Comparison of ENCODE assay signal across 8 cellular contexts in genomic region chr7:6576024-6576866, GRCh38. TPM values are rescaled to one million over a fixed set of nuclear protein-coding genes. Genes with fewer than 3 reads are reported as not detected.
DNase-seq lines count a peak whose midpoint lies in the region; ATAC-seq and TF ChIP-seq lines count a peak whose summit lies in the region.

No MANE protein-coding gene starts in this region.

- no peaks in the 10 kb centered on the region for H3K9me3 ChIP-seq in mesodermal cell (ENCODE audit: control insufficient read depth, low read length)

- 82 to 84% methylated on average over 9 to 11 of the region's 14 CpGs for WGBS in mesodermal cell (ENCODE audit: insufficient coverage in 2 of 2), 2 experiments

- no peaks in the 10 kb centered on the region for H3K27me3 ChIP-seq in H7 (ENCODE audit: control insufficient read depth, insufficient read depth, low read length)

- no peak for TF ChIP-seq CTCF in 22Rv1 (IDR thresholded peaks at IDR 0.05)

- H3K27ac ChIP-seq in 22Rv1 (peak overlapping the region; percentile 79), mesodermal cell (ENCODE audit: low read depth, low read length, severe bottlenecking) (no peak overlapping the region)

- H3K27me3 Mint-ChIP-seq in activated naive CD8-positive, alpha-beta T cell treated with anti-CD3 and anti-CD28 coated beads for 36 hours, result peaks cover 3% of the 10 kb centered on the region

- H3K4me3 ChIP-seq in H7 (ENCODE audit: insufficient read depth, low read depth, low read length) (peak overlapping the region; percentile 28; the same call in 1 of the 2 replicates), mesodermal cell (ENCODE audit: extremely low read depth, insufficient read depth, low read length, poor library complexity, severe bottlenecking) (peak overlapping the region; percentile 59)

- ATAC-seq in HG02973 (IDR thresholded peaks at IDR 0.05; ENCODE audit: unreplicated experiment) (no peak), HG03025 (IDR thresholded peaks at IDR 0.05; ENCODE audit: low FRiP score, unreplicated experiment) (no peak)

- H3K36me3 Mint-ChIP-seq in activated naive CD8-positive, alpha-beta T cell treated with anti-CD3 and anti-CD28 coated beads for 36 hours, result peaks cover 5% of the 10 kb centered on the region

- peaks cover 8% of the 10 kb centered on the region for H3K36me3 ChIP-seq in H7 (replicated peaks; ENCODE audit: control insufficient read depth, insufficient read depth, low read length)
- peaks cover 10% of the 10 kb centered on the region for H3K36me3 ChIP-seq in mesodermal cell (ENCODE audit: control insufficient read depth, insufficient read depth, low read length)

- H3K4me1 Mint-ChIP-seq in activated naive CD8-positive, alpha-beta T cell treated with anti-CD3 and anti-CD28 coated beads for 36 hours, result peaks cover 18% of the 10 kb centered on the region

- DNase-seq in H7, result peak; percentile 60
- no peak for DNase-seq in activated naive CD8-positive, alpha-beta T cell treated with anti-CD3 and anti-CD28 coated beads for 36 hours
- DNase-seq in SIG-M5 (lab: John Stamatoyannopoulos, UW), result no peak
- DNase-seq in DMS79 treated with DMSO at 0.1 percent for 48 hours (lab: John Stamatoyannopoulos, UW), result no peak

- peak overlapping the region; percentile 12 for H3K27ac Mint-ChIP-seq in activated naive CD8-positive, alpha-beta T cell treated with anti-CD3 and anti-CD28 coated beads for 36 hours

- H3K9me3 Mint-ChIP-seq in activated naive CD8-positive, alpha-beta T cell treated with anti-CD3 and anti-CD28 coated beads for 36 hours, result no peaks in the 10 kb centered on the region

- H3K4me1 ChIP-seq in mesodermal cell (ENCODE audit: control insufficient read depth, insufficient read depth, low read length, poor library complexity, severe bottlenecking), result peaks cover 12% of the 10 kb centered on the region

- peak overlapping the region; percentile 83 for H3K4me3 Mint-ChIP-seq in activated naive CD8-positive, alpha-beta T cell treated with anti-CD3 and anti-CD28 coated beads for 36 hours

RNA-seq across cellular contexts. Expression of gene ZDHHC4, which starts 1.0 kb away (rescaled TPM):
- 54.8 and 63.2 TPM in 2 replicates for total RNA-seq in H7 (2014; rRNA removed; shearing (Covaris generic))
- total RNA-seq in activated naive CD8-positive, alpha-beta T cell treated with anti-CD3 and anti-CD28 coated beads for 36 hours, result 10 to 100 TPM; 31.4 to 40.2 TPM
- 46.9 TPM for polyA plus RNA-seq in mesodermal cell (2013, experiment 1 of 2)
- 44.1 TPM for polyA plus RNA-seq in mesodermal cell (2013, experiment 2 of 2)

RNA-seq across cellular contexts. Expression of gene INTS15, which starts 13.6 kb away (rescaled TPM):
- total RNA-seq in H7 (2014; rRNA removed; shearing (Covaris generic)), result 24.7 and 30.7 TPM in 2 replicates
- 10 to 100 TPM; 31.9 to 35.0 TPM for total RNA-seq in activated naive CD8-positive, alpha-beta T cell treated with anti-CD3 and anti-CD28 coated beads for 36 hours
- 24.8 TPM for polyA plus RNA-seq in mesodermal cell (2013, experiment 1 of 2)
- polyA plus RNA-seq in mesodermal cell (2013, experiment 2 of 2), result 20.6 TPM

RNA-seq across cellular contexts. Expression of gene GRID2IP, which starts 25.0 kb away (rescaled TPM):
- total RNA-seq in H7 (2014; rRNA removed; shearing (Covaris generic)), result 0.28 and 0.33 TPM in 2 replicates
- total RNA-seq in activated naive CD8-positive, alpha-beta T cell treated with anti-CD3 and anti-CD28 coated beads for 36 hours, result under 1 TPM in 1 of 2 experiments, not detected in 1; 0.06 TPM
- 0.52 TPM for polyA plus RNA-seq in mesodermal cell (2013, experiment 1 of 2)
- polyA plus RNA-seq in mesodermal cell (2013, experiment 2 of 2), result 0.40 TPM

RNA-seq across cellular contexts. Expression of gene ZNF853, which starts 39.2 kb away (rescaled TPM):
- total RNA-seq in H7 (2014; rRNA removed; shearing (Covaris generic)), result 6.4 and 6.5 TPM in 2 replicates
- 1 to 10 TPM; 2.2 TPM for total RNA-seq in activated naive CD8-positive, alpha-beta T cell treated with anti-CD3 and anti-CD28 coated beads for 36 hours
- polyA plus RNA-seq in mesodermal cell (2013, experiment 1 of 2), result 8.7 TPM
- 7.7 TPM for polyA plus RNA-seq in mesodermal cell (2013, experiment 2 of 2)
